Comparison of ENCODE assay signal across 10 cellular contexts in genomic region chr11:76279651-76280050, GRCh38.
"Had no signal": no experiment of that assay in that cellular context is flagged by ENCODE, and none has a peak within 500 bp of the region (broad histone marks: within the 10 kb centered on the region; RNA-seq: fewer than 3 reads in every experiment).

No MANE protein-coding gene starts in this region.

- H3K9me3 ChIP-seq: colonic mucosa, sigmoid colon had no signal

- H3K36me3 ChIP-seq: colonic mucosa, heart left ventricle, sigmoid colon had no signal

- H3K27ac ChIP-seq: colonic mucosa, heart left ventricle, sigmoid colon had no signal

- DNase-seq: activated CD4-positive, alpha-beta T cell treated with anti-CD3 and anti-CD28 coated beads, Interleukin-2, amount 50 U/mL, for 1 hour; activated naive CD4-positive, alpha-beta T cell treated with anti-CD3 and anti-CD28 coated beads, Interleukin-2, amount 10 ng/mL, durations not matched to agents 7 days and 5 days; activated T-cell treated with anti-CD3 and anti-CD28 coated beads for 4 hours; caudate nucleus; colonic mucosa; effector CD4-positive, alpha-beta T cell; heart left ventricle; mesendoderm; sigmoid colon; stimulated activated CD4-positive, alpha-beta T cell treated with anti-CD3 and anti-CD28 coated beads, Interleukin-4, amount 100 ng/mL, for 1 hour had no signal

- ATAC-seq: heart left ventricle had no signal

- H3K4me3 ChIP-seq: colonic mucosa, heart left ventricle, sigmoid colon had no signal

- H3K4me1 ChIP-seq: colonic mucosa, heart left ventricle, sigmoid colon had no signal
